In genomic region chr5:95032801-95033200, GRCh38 we compare ENCODE assay signal across 37 cellular contexts.
"Had no signal": no experiment of that assay in that cellular context is flagged by ENCODE, and none has a peak within 500 bp of the region (broad histone marks: within the 10 kb centered on the region; RNA-seq: fewer than 3 reads in every experiment).

No MANE protein-coding gene starts in this region.

- H3K27me3 Mint-ChIP-seq: activated B cell treated with CpG ODN at 0.5 μM for 24 hours; activated CD4-positive, alpha-beta memory T cell treated with anti-CD3 and anti-CD28 coated beads for 36 hours; activated CD8-positive, alpha-beta T cell treated with anti-CD3 and anti-CD28 coated beads for 36 hours had no signal

- H3K4me1 ChIP-seq: adrenal gland, body of pancreas, breast epithelium had no signal

- H3K36me3 ChIP-seq: adrenal gland, brain microvascular endothelial cell, breast epithelium had no signal

- FAIRE-seq: astrocyte, TTC549 had no signal

- H3K4me1 Mint-ChIP-seq: activated B cell treated with CpG ODN at 0.5 μM for 24 hours; activated CD4-positive, alpha-beta T cell treated with anti-CD3 and anti-CD28 coated beads, Interleukin-2, amount 10 ng/mL, durations not matched to agents 24 days and 14 days; activated naive CD8-positive, alpha-beta T cell treated with anti-CD3 and anti-CD28 coated beads for 36 hours; activated T-helper 17 cell treated with anti-CD3 and anti-CD28 coated beads, Interleukin-2, amount 50 U/mL, for 72 hours had no signal

- H3K4me3 Mint-ChIP-seq: activated B cell treated with CpG ODN at 0.5 μM for 24 hours; activated CD4-positive, alpha-beta memory T cell treated with anti-CD3 and anti-CD28 coated beads for 36 hours; activated CD4-positive, alpha-beta T cell treated with anti-CD3 and anti-CD28 coated beads, Interleukin-2, amount 10 ng/mL, durations not matched to agents 24 days and 14 days; activated CD8-positive, alpha-beta T cell treated with anti-CD3 and anti-CD28 coated beads for 36 hours; activated naive CD4-positive, alpha-beta T cell treated with anti-CD3 and anti-CD28 coated beads for 36 hours; activated naive CD8-positive, alpha-beta T cell treated with anti-CD3 and anti-CD28 coated beads for 36 hours; activated T-cell treated with anti-CD3 and anti-CD28 coated beads, Interleukin-2, amount 50 U/mL, for 4 hours; activated T-cell treated with anti-CD3 and anti-CD28 coated beads, Interleukin-2, amount 50 U/mL, for 72 hours; activated T-helper 1 cell treated with anti-CD3 and anti-CD28 coated beads, Interleukin-12 subunit alpha, Interleukin-12 subunit beta, Interleukin-2, Interleukin-4 antibody, amounts not matched to agents 30 ng/mL and 10 ng/mL and 1 ng/mL, durations not matched to agents 14 hours and 24 hours and 36 hours; activated T-helper 17 cell treated with anti-CD3 and anti-CD28 coated beads, Interleukin-2, amount 50 U/mL, for 72 hours; T-helper 1 cell treated with Interleukin-12 subunit alpha and Interleukin-12 subunit beta and Interleukin-4 antibody, amounts not matched to agents 30 μg/mL and 1 μg/mL, for 36 hours; T-helper 2 cell treated with Interferon-gamma antibody and Interleukin-4, amounts not matched to agents 5 μg/mL and 100 μg/mL, for 36 hours had no signal

- H3K9me3 Mint-ChIP-seq: activated CD4-positive, alpha-beta memory T cell treated with anti-CD3 and anti-CD28 coated beads for 36 hours; activated CD4-positive, alpha-beta T cell treated with anti-CD3 and anti-CD28 coated beads, Interleukin-2, amount 10 ng/mL, durations not matched to agents 24 days and 14 days; activated naive CD8-positive, alpha-beta T cell treated with anti-CD3 and anti-CD28 coated beads for 36 hours; T-helper 1 cell treated with Interleukin-12 subunit alpha and Interleukin-12 subunit beta and Interleukin-4 antibody, amounts not matched to agents 30 μg/mL and 1 μg/mL, for 36 hours had no signal

- H3K4me3 ChIP-seq: adrenal gland, body of pancreas, breast epithelium had no signal

- H3K27me3 ChIP-seq: adrenal gland, body of pancreas, brain microvascular endothelial cell, breast epithelium had no signal

- H3K9me3 ChIP-seq: adrenal gland, body of pancreas had no signal

- H3K27ac ChIP-seq: adrenal gland, body of pancreas, brain microvascular endothelial cell, breast epithelium, VCaP had no signal

- DNase-seq: activated B cell treated with CpG ODN at 0.5 μM for 24 hours; activated CD4-positive, alpha-beta memory T cell treated with anti-CD3 and anti-CD28 coated beads for 36 hours; activated CD4-positive, alpha-beta T cell treated with anti-CD3 and anti-CD28 coated beads for 4 hours; activated CD4-positive, alpha-beta T cell treated with anti-CD3 and anti-CD28 coated beads, Interleukin-2, amount 10 ng/mL, durations not matched to agents 24 days and 14 days; activated CD4-positive, alpha-beta T cell treated with anti-CD3 and anti-CD28 coated beads, Interleukin-2, amount 50 U/mL, for 1 hour; activated CD4-positive, alpha-beta T cell treated with anti-CD3 and anti-CD28 coated beads, Interleukin-2, amount 50 U/mL, for 4 hours; activated CD4-positive, CD25-positive, alpha-beta regulatory T cell treated with anti-CD3 and anti-CD28 coated beads, Interleukin-2, amount 50 U/mL, for 72 hours; activated CD8-positive, alpha-beta memory T cell treated with anti-CD3 and anti-CD28 coated beads, Interleukin-2, amount 50 U/mL, for 4 hours; activated CD8-positive, alpha-beta T cell treated with anti-CD3 and anti-CD28 coated beads for 36 hours; activated effector memory CD4-positive, alpha-beta T cell treated with anti-CD3 and anti-CD28 coated beads, Interleukin-2, amount 50 U/mL, for 16 hours; activated gamma-delta T cell treated with Interleukin-2 at 50 U/mL for 16 hours; activated naive CD4-positive, alpha-beta T cell; activated naive CD4-positive, alpha-beta T cell treated with anti-CD3 and anti-CD28 coated beads for 36 hours; activated naive CD4-positive, alpha-beta T cell treated with anti-CD3 and anti-CD28 coated beads, Interleukin-2, amount 50 U/mL, for 16 hours; activated naive CD8-positive, alpha-beta T cell treated with anti-CD3 and anti-CD28 coated beads for 36 hours; activated T-cell treated with anti-CD3 and anti-CD28 coated beads for 4 hours; activated T-cell treated with anti-CD3 and anti-CD28 coated beads, Interleukin-2, amount 50 U/mL, for 1 hour; activated T-cell treated with anti-CD3 and anti-CD28 coated beads, Interleukin-2, amount 50 U/mL, for 4 hours; activated T-cell treated with anti-CD3 and anti-CD28 coated beads, Interleukin-2, amount 50 U/mL, for 72 hours; adrenal gland; amniotic stem cell; aorta; body of pancreas; brain microvascular endothelial cell; central memory CD4-positive, alpha-beta T cell; T-helper 1 cell; T-helper 2 cell; T-helper 9 cell had no signal

- H3K36me3 Mint-ChIP-seq: activated CD4-positive, alpha-beta memory T cell treated with anti-CD3 and anti-CD28 coated beads for 36 hours; activated naive CD8-positive, alpha-beta T cell treated with anti-CD3 and anti-CD28 coated beads for 36 hours had no signal

- H3K27ac Mint-ChIP-seq: activated B cell treated with CpG ODN at 0.5 μM for 24 hours; activated CD4-positive, alpha-beta memory T cell treated with anti-CD3 and anti-CD28 coated beads for 36 hours; activated CD4-positive, alpha-beta T cell treated with anti-CD3 and anti-CD28 coated beads, Interleukin-2, amount 10 ng/mL, durations not matched to agents 24 days and 14 days; activated CD8-positive, alpha-beta T cell treated with anti-CD3 and anti-CD28 coated beads for 36 hours; activated naive CD4-positive, alpha-beta T cell treated with anti-CD3 and anti-CD28 coated beads for 36 hours; activated naive CD4-positive, alpha-beta T cell treated with anti-CD3 and anti-CD28 coated beads, Interleukin-2, amount 50 U/mL, for 72 hours; activated naive CD8-positive, alpha-beta T cell treated with anti-CD3 and anti-CD28 coated beads for 36 hours; activated T-cell treated with anti-CD3 and anti-CD28 coated beads, Interleukin-2, amount 50 U/mL, for 72 hours; activated T-helper 1 cell treated with anti-CD3 and anti-CD28 coated beads, Interleukin-12 subunit alpha, Interleukin-12 subunit beta, Interleukin-2, Interleukin-4 antibody, amounts not matched to agents 30 ng/mL and 10 ng/mL and 1 ng/mL, durations not matched to agents 14 hours and 24 hours and 36 hours; activated T-helper 17 cell treated with anti-CD3 and anti-CD28 coated beads, Interleukin-2, amount 50 U/mL, for 72 hours; T-helper 1 cell treated with Interleukin-12 subunit alpha and Interleukin-12 subunit beta and Interleukin-4 antibody, amounts not matched to agents 30 μg/mL and 1 μg/mL, for 36 hours; T-helper 2 cell treated with Interferon-gamma antibody and Interleukin-4, amounts not matched to agents 5 μg/mL and 100 μg/mL, for 36 hours had no signal
